2 cellular contexts compared by ENCODE assay signal in genomic region chr17:78348055-78348745, GRCh38.
TF ChIP-seq lines count a peak whose summit lies in the region.

No MANE protein-coding gene starts in this region.

TF ChIP-seq in IMR-90, 13 proteins besides CTCF, POLR2A, EP300 and RAD21:
- TF ChIP-seq ELK1 (IDR thresholded peaks at IDR 0.05; ENCODE audit: borderline replicate concordance, low read depth, low read length) = no peak
- no peak for TF ChIP-seq RFX5 (IDR thresholded peaks at IDR 0.05; ENCODE audit: low read depth, low read length)
- no peak for TF ChIP-seq NFE2L2 (IDR thresholded peaks at IDR 0.05; ENCODE audit: low read depth, low read length)
- no peak for TF ChIP-seq BHLHE40 (IDR thresholded peaks at IDR 0.05; ENCODE audit: low read depth, low read length)
- no peak for TF ChIP-seq CHD1 (IDR thresholded peaks at IDR 0.05; ENCODE audit: low read depth, low read length)
- no peak for TF ChIP-seq RCOR1 (IDR thresholded peaks at IDR 0.05; ENCODE audit: insufficient replicate concordance, low read length)
- TF ChIP-seq MAZ (IDR thresholded peaks at IDR 0.05; ENCODE audit: borderline replicate concordance, low read depth, low read length) = no peak
- no peak for TF ChIP-seq MXI1 (IDR thresholded peaks at IDR 0.05; ENCODE audit: borderline replicate concordance, low read depth, low read length)
- no peak for TF ChIP-seq MAFK (IDR thresholded peaks at IDR 0.05; ENCODE audit: low read depth, low read length)
- no peak for TF ChIP-seq FOS (IDR thresholded peaks at IDR 0.05; ENCODE audit: low read depth, low read length)
- TF ChIP-seq CEBPB (IDR thresholded peaks at IDR 0.05; ENCODE audit: low read depth, low read length) = no peak
- no peak for TF ChIP-seq SMC3 (IDR thresholded peaks at IDR 0.05; ENCODE audit: low read depth, low read length)
- TF ChIP-seq USF2 (IDR thresholded peaks at IDR 0.05; ENCODE audit: low read depth, low read length) = no peak

TF ChIP-seq in H1, 55 proteins besides CTCF, POLR2A, EP300 and RAD21:
- TF ChIP-seq SP4 (IDR thresholded peaks at IDR 0.05; ENCODE audit: low read length) = no peak
- no peak for TF ChIP-seq MAFK (IDR thresholded peaks at IDR 0.05; ENCODE audit: low read depth, low read length)
- no peak for TF ChIP-seq ASH2L (IDR thresholded peaks at IDR 0.05; ENCODE audit: low read length)
- no peak for TF ChIP-seq TEAD4 (IDR thresholded peaks at IDR 0.05; ENCODE audit: low read depth, low read length)
- no peak for TF ChIP-seq SIRT6 (IDR thresholded peaks at IDR 0.05; ENCODE audit: low read length)
- no peak for TF ChIP-seq RNF2 (IDR thresholded peaks at IDR 0.05; ENCODE audit: borderline replicate concordance, low read depth, low read length, missing control alignments, poor library complexity, severe bottlenecking)
- TF ChIP-seq HDAC6 (IDR thresholded peaks at IDR 0.05; ENCODE audit: low read depth, low read length) = no peak
- TF ChIP-seq TAF7 (optimal IDR thresholded peaks at IDR 0.05; ENCODE audit: borderline replicate concordance, low read depth, low read length) = no peak
- no peak for TF ChIP-seq TBP (IDR thresholded peaks at IDR 0.05; ENCODE audit: low read depth, low read length)
- TF ChIP-seq CTBP2 (IDR thresholded peaks at IDR 0.05; ENCODE audit: borderline replicate concordance, insufficient read depth, insufficient read length, low read length) = no peak
- TF ChIP-seq HDAC2 (IDR thresholded peaks at IDR 0.05; ENCODE audit: borderline replicate concordance in 1 of 2, low read depth in 2 of 2, low read length in 2 of 2) = no peak
- no peak for TF ChIP-seq USF2 (IDR thresholded peaks at IDR 0.05; ENCODE audit: low read length)
- no peak for TF ChIP-seq ZNF274 (IDR thresholded peaks at IDR 0.05; ENCODE audit: borderline replicate concordance, extremely low read depth, low read length)
- no peak for TF ChIP-seq E2F6 (IDR thresholded peaks at IDR 0.05)
- no peak for TF ChIP-seq CHD1 (IDR thresholded peaks at IDR 0.05; ENCODE audit: low read depth, low read length)
- TF ChIP-seq SUZ12 (IDR thresholded peaks at IDR 0.05; ENCODE audit: low read length) = no peak
- TF ChIP-seq KDM4A (IDR thresholded peaks at IDR 0.05; ENCODE audit: low read depth, low read length, severe bottlenecking) = no peak
- no peak for TF ChIP-seq SIN3A (conservative IDR thresholded peaks at IDR 0.05 in 1 of 2, IDR thresholded peaks at IDR 0.05 in 1 of 2; ENCODE audit: low read depth in 1 of 2, low read length in 2 of 2)
- TF ChIP-seq EGR1 (IDR thresholded peaks at IDR 0.05; ENCODE audit: borderline replicate concordance, low read depth, low read length) = no peak
